ENCODE assay signal across 8 cellular contexts in the genomic region with DNA sequence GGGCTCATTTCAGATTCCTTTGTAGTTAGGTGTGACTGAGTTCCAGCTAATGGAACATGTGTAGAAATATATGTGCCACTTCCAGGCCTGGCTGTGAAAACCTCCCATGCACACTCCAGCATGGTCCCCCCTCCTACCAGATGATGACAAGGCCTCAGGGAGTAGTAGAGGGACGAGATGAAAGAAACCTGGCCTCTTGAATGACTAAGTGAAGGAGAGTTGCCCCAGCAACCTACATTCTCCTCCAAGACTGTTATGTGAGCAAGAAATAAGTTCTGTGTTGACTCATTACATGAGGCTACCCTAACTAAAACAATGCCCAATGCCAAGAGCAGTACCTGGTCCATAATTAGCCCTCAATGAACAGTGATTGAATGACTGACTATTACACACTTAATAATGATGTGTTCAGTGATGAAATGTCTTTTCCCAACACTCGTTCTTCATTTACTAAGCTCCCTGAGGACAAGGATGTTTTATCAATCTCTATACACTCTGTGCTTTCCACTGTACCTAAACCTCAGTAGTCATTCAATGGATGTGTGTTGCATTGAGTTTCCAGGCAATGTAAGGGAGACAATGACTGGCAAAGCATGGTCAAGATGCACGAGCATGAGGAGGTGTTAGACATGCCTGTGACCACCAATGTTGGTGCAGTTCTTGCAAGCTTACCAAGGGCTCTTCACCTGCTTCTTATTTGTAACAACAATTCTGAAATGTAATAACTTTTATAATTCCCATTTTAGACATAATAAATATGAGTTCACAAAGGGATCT.
DNase-seq lines count a peak whose midpoint lies in the region; ATAC-seq and TF ChIP-seq lines count a peak whose summit lies in the region.
"Had no signal": no experiment of that assay in that cellular context is flagged by ENCODE, and none has a peak within 500 bp of the region (broad histone marks: within the 10 kb centered on the region; RNA-seq: fewer than 3 reads in every experiment).

No MANE protein-coding gene starts in this region.

- ATAC-seq in GM18868 (IDR thresholded peaks at IDR 0.05; ENCODE audit: unreplicated experiment), result peak; percentile 49

- no peak for TF ChIP-seq CTCF in choroid plexus epithelial cell (conservative IDR thresholded peaks at IDR 0.05; ENCODE audit: low read depth, low read length)

- no peak overlapping the region for H3K4me3 ChIP-seq in choroid plexus epithelial cell (ENCODE audit: low read depth, low read length)

- DNase-seq in RPMI7951 (ENCODE audit: low read depth) (peak; percentile 70), choroid plexus epithelial cell (ENCODE audit: low read depth) (peak; percentile 59), inferior parietal cortex (ENCODE audit: extremely low spot score) (no peak), NCI-H748 treated with DMSO at 0.1 percent for 48 hours (lab: John Stamatoyannopoulos, UW) (no peak), C1 segment of cervical spinal cord (lab: John Stamatoyannopoulos, UW) (no peak)
- DNase-seq in stimulated activated CD4-positive, alpha-beta T cell treated with anti-CD3 and anti-CD28 coated beads, Interleukin-4, amount 100 ng/mL, for 24 hours, result peak; percentile 72
- DNase-seq: NCI-H1436 treated with DMSO at 0.1 percent for 48 hours had no signal

Comparison
In these comparisons a context has a peak if more than half of its experiments do, and no peak if none do; other contexts are left out.
1. DNase-seq: peak in RPMI7951 (single experiment), choroid plexus epithelial cell (single experiment) and stimulated activated CD4-positive, alpha-beta T cell treated with anti-CD3 and anti-CD28 coated beads, Interleukin-4, amount 100 ng/mL, for 24 hours (single experiment); none in inferior parietal cortex (single experiment), NCI-H748 treated with DMSO at 0.1 percent for 48 hours (single experiment) and C1 segment of cervical spinal cord (0 of 14).